In genomic region chrX:153814591-153815315, GRCh38 we compare ENCODE assay signal across 1 cellular context.
TF ChIP-seq lines count a peak whose summit lies in the region.

No MANE protein-coding gene starts in this region.

TF ChIP-seq in WTC11, 78 proteins besides CTCF, POLR2A, EP300 and RAD21 (continued from another document):
- TF ChIP-seq, protein P1, sequence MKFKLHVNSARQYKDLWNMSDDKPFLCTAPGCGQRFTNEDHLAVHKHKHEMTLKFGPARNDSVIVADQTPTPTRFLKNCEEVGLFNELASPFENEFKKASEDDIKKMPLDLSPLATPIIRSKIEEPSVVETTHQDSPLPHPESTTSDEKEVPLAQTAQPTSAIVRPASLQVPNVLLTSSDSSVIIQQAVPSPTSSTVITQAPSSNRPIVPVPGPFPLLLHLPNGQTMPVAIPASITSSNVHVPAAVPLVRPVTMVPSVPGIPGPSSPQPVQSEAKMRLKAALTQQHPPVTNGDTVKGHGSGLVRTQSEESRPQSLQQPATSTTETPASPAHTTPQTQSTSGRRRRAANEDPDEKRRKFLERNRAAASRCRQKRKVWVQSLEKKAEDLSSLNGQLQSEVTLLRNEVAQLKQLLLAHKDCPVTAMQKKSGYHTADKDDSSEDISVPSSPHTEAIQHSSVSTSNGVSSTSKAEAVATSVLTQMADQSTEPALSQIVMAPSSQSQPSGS (CRISPR knock-in tag; IDR thresholded peaks at IDR 0.05; ENCODE audit: borderline replicate concordance, low read depth): no peak
- TF ChIP-seq HMGA2 (CRISPR knock-in tag; IDR thresholded peaks at IDR 0.05) (no peak), NR3C1 (CRISPR knock-in tag; conservative IDR thresholded peaks at IDR 0.05; ENCODE audit: low read depth) (no peak), ARID4B (CRISPR knock-in tag; IDR thresholded peaks at IDR 0.05; ENCODE audit: borderline replicate concordance) (no peak)
- TF ChIP-seq, protein P2, sequence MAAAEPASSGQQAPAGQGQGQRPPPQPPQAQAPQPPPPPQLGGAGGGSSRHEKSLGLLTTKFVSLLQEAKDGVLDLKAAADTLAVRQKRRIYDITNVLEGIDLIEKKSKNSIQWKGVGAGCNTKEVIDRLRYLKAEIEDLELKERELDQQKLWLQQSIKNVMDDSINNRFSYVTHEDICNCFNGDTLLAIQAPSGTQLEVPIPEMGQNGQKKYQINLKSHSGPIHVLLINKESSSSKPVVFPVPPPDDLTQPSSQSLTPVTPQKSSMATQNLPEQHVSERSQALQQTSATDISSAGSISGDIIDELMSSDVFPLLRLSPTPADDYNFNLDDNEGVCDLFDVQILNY (CRISPR knock-in tag; IDR thresholded peaks at IDR 0.05): no peak
